In the genomic region with DNA sequence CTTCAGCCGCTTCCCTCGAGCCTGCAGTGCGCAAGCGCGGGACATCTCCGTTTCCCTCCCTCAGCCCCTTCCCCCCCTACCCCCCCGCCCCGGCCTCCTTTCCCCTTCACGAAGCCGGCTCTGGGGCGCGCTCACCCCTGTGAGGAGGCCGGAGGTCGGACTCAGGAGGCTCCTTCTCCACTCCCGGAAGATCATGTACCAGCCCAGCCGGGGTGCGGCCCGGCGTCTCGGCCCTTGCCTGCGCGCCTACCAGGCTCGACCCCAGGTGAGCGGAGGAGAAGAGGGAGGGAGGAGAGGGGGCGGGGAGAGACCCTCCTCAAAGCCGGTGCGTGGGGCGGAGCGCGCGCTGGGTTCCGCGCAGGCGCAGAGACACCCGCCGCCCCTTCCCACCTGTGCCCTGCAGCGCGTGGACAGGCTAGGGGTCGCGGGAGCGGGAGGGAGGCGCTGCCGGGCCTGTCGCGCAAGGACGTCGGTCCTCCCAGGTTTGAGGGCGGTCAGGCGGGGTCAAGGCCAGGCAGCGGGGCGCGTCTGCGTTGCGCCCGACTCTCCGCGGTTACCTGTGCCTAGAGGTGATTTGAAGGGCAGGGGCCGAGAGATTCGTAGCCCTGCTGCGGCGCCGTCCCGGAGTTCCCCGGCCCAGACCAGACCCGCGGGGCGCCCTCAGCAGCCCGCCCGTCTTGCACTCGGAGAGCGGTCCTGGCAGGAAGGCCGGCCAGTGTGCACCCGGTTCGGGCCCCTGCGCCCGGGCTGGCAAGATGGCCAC, we compare ENCODE assay signal across 1 cellular context.
TF ChIP-seq lines count a peak whose summit lies in the region.

A gene with protein sequence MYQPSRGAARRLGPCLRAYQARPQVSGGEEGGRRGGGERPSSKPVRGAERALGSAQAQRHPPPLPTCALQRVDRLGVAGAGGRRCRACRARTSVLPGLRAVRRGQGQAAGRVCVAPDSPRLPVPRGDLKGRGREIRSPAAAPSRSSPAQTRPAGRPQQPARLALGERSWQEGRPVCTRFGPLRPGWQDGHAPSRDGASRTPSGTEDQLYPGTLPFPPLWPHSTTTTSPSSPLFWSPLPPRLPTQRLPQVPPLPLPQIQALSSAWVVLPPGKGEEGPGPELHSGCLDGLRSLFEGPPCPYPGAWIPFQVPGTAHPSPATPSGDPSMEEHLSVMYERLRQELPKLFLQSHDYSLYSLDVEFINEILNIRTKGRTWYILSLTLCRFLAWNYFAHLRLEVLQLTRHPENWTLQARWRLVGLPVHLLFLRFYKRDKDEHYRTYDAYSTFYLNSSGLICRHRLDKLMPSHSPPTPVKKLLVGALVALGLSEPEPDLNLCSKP (plus strand): TSS at position 95 of the 763 bp plus-strand sequence. CDS start 99 bp downstream, at position 194.

TF ChIP-seq in HepG2, 621 proteins besides CTCF, POLR2A, EP300 and RAD21 (continued from another document and continues in another):
- TF ChIP-seq, protein P1, sequence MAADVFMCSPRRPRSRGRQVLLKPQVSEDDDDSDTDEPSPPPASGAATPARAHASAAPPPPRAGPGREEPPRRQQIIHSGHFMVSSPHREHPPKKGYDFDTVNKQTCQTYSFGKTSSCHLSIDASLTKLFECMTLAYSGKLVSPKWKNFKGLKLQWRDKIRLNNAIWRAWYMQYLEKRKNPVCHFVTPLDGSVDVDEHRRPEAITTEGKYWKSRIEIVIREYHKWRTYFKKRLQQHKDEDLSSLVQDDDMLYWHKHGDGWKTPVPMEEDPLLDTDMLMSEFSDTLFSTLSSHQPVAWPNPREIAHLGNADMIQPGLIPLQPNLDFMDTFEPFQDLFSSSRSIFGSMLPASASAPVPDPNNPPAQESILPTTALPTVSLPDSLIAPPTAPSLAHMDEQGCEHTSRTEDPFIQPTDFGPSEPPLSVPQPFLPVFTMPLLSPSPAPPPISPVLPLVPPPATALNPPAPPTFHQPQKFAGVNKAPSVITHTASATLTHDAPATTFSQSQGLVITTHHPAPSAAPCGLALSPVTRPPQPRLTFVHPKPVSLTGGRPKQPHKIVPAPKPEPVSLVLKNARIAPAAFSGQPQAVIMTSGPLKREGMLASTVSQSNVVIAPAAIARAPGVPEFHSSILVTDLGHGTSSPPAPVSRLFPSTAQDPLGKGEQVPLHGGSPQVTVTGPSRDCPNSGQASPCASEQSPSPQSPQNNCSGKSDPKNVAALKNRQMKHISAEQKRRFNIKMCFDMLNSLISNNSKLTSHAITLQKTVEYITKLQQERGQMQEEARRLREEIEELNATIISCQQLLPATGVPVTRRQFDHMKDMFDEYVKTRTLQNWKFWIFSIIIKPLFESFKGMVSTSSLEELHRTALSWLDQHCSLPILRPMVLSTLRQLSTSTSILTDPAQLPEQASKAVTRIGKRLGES (CRISPR knock-in tag; IDR thresholded peaks at IDR 0.05; ENCODE audit: borderline replicate concordance) = peak; percentile 86
- TF ChIP-seq HMG20B (CRISPR knock-in tag; conservative IDR thresholded peaks at IDR 0.05) (no peak; the same call in 1 of the 2 replicates), HNRNPLL (IDR thresholded peaks at IDR 0.05; ENCODE audit: low read depth, low read length, poor library complexity, severe bottlenecking) (peak; percentile 72), ZNF550 (CRISPR knock-in tag; IDR thresholded peaks at IDR 0.05; ENCODE audit: borderline replicate concordance) (no peak), ZNF563 (CRISPR knock-in tag; IDR thresholded peaks at IDR 0.05) (peak; percentile 90), ZNF331 (CRISPR knock-in tag; IDR thresholded peaks at IDR 0.05) (peak; percentile 60), MEIS1 (CRISPR knock-in tag; IDR thresholded peaks at IDR 0.05; ENCODE audit: borderline replicate concordance) (peak; percentile 90; the same call in 1 of the 2 replicates), ZIK1 (CRISPR knock-in tag; IDR thresholded peaks at IDR 0.05; ENCODE audit: borderline replicate concordance, low read depth) (peak; percentile 81; the same call in 1 of the 2 replicates), TBX2 (CRISPR knock-in tag; IDR thresholded peaks at IDR 0.05; ENCODE audit: borderline replicate concordance) (peak; percentile 95), SALL2 (CRISPR knock-in tag; IDR thresholded peaks at IDR 0.05) (peak; percentile 100), ZNF205 (CRISPR knock-in tag; IDR thresholded peaks at IDR 0.05) (peak; percentile 90), CREM (IDR thresholded peaks at IDR 0.05) (no peak), CREM (CRISPR knock-in tag; IDR thresholded peaks at IDR 0.05) (peak; percentile 43; the same call in 1 of the 2 replicates), DNMT3B (CRISPR knock-in tag; conservative IDR thresholded peaks at IDR 0.05) (no peak), MEIS2 (CRISPR knock-in tag; IDR thresholded peaks at IDR 0.05) (peak; percentile 94), JARID2 (CRISPR knock-in tag; IDR thresholded peaks at IDR 0.05; ENCODE audit: insufficient replicate concordance) (no peak), SOX6 (IDR thresholded peaks at IDR 0.05) (no peak), SOX6 (CRISPR knock-in tag; IDR thresholded peaks at IDR 0.05) (peak; percentile 92), TP53 (CRISPR knock-in tag; conservative IDR thresholded peaks at IDR 0.05) (peak; percentile 85; the same call in 1 of the 2 replicates), EZH2 (conservative IDR thresholded peaks at IDR 0.05; ENCODE audit: low read depth, low read length) (no peak), WIZ (CRISPR knock-in tag; IDR thresholded peaks at IDR 0.05) (peak; percentile 93), FOXC1 (CRISPR knock-in tag; IDR thresholded peaks at IDR 0.05; ENCODE audit: borderline replicate concordance) (peak; percentile 96; the same call in 1 of the 2 replicates), ARID2 (CRISPR knock-in tag; IDR thresholded peaks at IDR 0.05; ENCODE audit: borderline replicate concordance) (no peak; the same call in 1 of the 2 replicates), NFE2L2 (IDR thresholded peaks at IDR 0.05; ENCODE audit: low read length) (no peak), ZFP90 (CRISPR knock-in tag; IDR thresholded peaks at IDR 0.05; ENCODE audit: borderline replicate concordance) (peak; percentile 99), HOXA5 (CRISPR knock-in tag; IDR thresholded peaks at IDR 0.05) (peak; percentile 87), ZNF879 (CRISPR knock-in tag; IDR thresholded peaks at IDR 0.05) (no peak), ZNF337 (CRISPR knock-in tag; IDR thresholded peaks at IDR 0.05; ENCODE audit: borderline replicate concordance, low read depth) (peak; percentile 98; the same call in 1 of the 2 replicates), NFYB (CRISPR knock-in tag; IDR thresholded peaks at IDR 0.05) (peak; percentile 18; the same call in 1 of the 2 replicates), ZNF12 (CRISPR knock-in tag; IDR thresholded peaks at IDR 0.05) (no peak), LCORL (IDR thresholded peaks at IDR 0.05) (no peak), LCORL (CRISPR knock-in tag; IDR thresholded peaks at IDR 0.05) (peak; percentile 96), ZSCAN9 (CRISPR knock-in tag; IDR thresholded peaks at IDR 0.05; ENCODE audit: borderline replicate concordance) (peak; percentile 11; the same call in 1 of the 2 replicates), ZNF253 (CRISPR knock-in tag; IDR thresholded peaks at IDR 0.05; ENCODE audit: borderline replicate concordance) (no peak; the same call in 1 of the 2 replicates), ATF7-NPFF (CRISPR knock-in tag; IDR thresholded peaks at IDR 0.05; ENCODE audit: low read depth) (peak; percentile 95)
- TF ChIP-seq, protein P2, sequence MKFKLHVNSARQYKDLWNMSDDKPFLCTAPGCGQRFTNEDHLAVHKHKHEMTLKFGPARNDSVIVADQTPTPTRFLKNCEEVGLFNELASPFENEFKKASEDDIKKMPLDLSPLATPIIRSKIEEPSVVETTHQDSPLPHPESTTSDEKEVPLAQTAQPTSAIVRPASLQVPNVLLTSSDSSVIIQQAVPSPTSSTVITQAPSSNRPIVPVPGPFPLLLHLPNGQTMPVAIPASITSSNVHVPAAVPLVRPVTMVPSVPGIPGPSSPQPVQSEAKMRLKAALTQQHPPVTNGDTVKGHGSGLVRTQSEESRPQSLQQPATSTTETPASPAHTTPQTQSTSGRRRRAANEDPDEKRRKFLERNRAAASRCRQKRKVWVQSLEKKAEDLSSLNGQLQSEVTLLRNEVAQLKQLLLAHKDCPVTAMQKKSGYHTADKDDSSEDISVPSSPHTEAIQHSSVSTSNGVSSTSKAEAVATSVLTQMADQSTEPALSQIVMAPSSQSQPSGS (CRISPR knock-in tag; IDR thresholded peaks at IDR 0.05) = peak; percentile 85
- TF ChIP-seq, protein P3, sequence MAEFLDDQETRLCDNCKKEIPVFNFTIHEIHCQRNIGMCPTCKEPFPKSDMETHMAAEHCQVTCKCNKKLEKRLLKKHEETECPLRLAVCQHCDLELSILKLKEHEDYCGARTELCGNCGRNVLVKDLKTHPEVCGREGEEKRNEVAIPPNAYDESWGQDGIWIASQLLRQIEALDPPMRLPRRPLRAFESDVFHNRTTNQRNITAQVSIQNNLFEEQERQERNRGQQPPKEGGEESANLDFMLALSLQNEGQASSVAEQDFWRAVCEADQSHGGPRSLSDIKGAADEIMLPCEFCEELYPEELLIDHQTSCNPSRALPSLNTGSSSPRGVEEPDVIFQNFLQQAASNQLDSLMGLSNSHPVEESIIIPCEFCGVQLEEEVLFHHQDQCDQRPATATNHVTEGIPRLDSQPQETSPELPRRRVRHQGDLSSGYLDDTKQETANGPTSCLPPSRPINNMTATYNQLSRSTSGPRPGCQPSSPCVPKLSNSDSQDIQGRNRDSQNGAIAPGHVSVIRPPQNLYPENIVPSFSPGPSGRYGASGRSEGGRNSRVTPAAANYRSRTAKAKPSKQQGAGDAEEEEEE (CRISPR knock-in tag; IDR thresholded peaks at IDR 0.05; ENCODE audit: borderline replicate concordance) = no peak
- TF ChIP-seq, protein P4, sequence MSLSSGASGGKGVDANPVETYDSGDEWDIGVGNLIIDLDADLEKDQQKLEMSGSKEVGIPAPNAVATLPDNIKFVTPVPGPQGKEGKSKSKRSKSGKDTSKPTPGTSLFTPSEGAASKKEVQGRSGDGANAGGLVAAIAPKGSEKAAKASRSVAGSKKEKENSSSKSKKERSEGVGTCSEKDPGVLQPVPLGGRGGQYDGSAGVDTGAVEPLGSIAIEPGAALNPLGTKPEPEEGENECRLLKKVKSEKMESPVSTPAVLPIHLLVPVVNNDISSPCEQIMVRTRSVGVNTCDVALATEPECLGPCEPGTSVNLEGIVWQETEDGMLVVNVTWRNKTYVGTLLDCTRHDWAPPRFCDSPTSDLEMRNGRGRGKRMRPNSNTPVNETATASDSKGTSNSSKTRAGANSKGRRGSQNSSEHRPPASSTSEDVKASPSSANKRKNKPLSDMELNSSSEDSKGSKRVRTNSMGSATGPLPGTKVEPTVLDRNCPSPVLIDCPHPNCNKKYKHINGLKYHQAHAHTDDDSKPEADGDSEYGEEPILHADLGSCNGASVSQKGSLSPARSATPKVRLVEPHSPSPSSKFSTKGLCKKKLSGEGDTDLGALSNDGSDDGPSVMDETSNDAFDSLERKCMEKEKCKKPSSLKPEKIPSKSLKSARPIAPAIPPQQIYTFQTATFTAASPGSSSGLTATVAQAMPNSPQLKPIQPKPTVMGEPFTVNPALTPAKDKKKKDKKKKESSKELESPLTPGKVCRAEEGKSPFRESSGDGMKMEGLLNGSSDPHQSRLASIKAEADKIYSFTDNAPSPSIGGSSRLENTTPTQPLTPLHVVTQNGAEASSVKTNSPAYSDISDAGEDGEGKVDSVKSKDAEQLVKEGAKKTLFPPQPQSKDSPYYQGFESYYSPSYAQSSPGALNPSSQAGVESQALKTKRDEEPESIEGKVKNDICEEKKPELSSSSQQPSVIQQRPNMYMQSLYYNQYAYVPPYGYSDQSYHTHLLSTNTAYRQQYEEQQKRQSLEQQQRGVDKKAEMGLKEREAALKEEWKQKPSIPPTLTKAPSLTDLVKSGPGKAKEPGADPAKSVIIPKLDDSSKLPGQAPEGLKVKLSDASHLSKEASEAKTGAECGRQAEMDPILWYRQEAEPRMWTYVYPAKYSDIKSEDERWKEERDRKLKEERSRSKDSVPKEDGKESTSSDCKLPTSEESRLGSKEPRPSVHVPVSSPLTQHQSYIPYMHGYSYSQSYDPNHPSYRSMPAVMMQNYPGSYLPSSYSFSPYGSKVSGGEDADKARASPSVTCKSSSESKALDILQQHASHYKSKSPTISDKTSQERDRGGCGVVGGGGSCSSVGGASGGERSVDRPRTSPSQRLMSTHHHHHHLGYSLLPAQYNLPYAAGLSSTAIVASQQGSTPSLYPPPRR (CRISPR knock-in tag; IDR thresholded peaks at IDR 0.05; ENCODE audit: borderline replicate concordance) = peak; percentile 77
- TF ChIP-seq, protein P5, sequence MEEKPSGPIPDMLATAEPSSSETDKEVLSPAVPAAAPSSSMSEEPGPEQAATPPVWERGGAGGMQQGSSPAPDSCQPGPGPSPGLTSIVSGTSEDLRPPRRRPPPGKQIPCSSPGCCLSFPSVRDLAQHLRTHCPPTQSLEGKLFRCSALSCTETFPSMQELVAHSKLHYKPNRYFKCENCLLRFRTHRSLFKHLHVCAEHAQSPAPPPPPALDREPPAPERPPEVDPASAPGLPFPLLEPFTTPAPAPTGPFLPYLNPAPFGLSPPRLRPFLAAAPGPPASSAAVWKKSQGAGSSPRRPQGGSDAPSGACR (CRISPR knock-in tag; IDR thresholded peaks at IDR 0.05) = peak; percentile 87; the same call in 1 of the 2 replicates
- TF ChIP-seq, protein P6, sequence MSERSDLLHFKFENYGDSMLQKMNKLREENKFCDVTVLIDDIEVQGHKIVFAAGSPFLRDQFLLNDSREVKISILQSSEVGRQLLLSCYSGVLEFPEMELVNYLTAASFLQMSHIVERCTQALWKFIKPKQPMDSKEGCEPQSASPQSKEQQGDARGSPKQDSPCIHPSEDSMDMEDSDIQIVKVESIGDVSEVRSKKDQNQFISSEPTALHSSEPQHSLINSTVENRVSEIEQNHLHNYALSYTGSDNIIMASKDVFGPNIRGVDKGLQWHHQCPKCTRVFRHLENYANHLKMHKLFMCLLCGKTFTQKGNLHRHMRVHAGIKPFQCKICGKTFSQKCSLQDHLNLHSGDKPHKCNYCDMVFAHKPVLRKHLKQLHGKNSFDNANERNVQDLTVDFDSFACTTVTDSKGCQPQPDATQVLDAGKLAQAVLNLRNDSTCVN (CRISPR knock-in tag; IDR thresholded peaks at IDR 0.05; ENCODE audit: borderline replicate concordance) = peak; percentile 50
- TF ChIP-seq, protein P7, sequence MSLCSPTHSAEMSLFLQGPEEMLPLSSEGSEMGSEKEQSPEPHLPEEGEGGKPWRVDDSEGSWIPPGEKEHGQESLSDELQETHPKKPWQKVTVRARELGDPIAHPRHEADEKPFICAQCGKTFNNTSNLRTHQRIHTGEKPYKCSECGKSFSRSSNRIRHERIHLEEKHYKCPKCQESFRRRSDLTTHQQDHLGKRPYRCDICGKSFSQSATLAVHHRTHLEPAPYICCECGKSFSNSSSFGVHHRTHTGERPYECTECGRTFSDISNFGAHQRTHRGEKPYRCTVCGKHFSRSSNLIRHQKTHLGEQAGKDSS (CRISPR knock-in tag; IDR thresholded peaks at IDR 0.05; ENCODE audit: borderline replicate concordance, low read depth) = peak; percentile 80
- TF ChIP-seq, protein P8, sequence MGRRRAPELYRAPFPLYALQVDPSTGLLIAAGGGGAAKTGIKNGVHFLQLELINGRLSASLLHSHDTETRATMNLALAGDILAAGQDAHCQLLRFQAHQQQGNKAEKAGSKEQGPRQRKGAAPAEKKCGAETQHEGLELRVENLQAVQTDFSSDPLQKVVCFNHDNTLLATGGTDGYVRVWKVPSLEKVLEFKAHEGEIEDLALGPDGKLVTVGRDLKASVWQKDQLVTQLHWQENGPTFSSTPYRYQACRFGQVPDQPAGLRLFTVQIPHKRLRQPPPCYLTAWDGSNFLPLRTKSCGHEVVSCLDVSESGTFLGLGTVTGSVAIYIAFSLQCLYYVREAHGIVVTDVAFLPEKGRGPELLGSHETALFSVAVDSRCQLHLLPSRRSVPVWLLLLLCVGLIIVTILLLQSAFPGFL (CRISPR knock-in tag; IDR thresholded peaks at IDR 0.05) = peak; percentile 24; the same call in 1 of the 2 replicates
